In the genomic region with DNA sequence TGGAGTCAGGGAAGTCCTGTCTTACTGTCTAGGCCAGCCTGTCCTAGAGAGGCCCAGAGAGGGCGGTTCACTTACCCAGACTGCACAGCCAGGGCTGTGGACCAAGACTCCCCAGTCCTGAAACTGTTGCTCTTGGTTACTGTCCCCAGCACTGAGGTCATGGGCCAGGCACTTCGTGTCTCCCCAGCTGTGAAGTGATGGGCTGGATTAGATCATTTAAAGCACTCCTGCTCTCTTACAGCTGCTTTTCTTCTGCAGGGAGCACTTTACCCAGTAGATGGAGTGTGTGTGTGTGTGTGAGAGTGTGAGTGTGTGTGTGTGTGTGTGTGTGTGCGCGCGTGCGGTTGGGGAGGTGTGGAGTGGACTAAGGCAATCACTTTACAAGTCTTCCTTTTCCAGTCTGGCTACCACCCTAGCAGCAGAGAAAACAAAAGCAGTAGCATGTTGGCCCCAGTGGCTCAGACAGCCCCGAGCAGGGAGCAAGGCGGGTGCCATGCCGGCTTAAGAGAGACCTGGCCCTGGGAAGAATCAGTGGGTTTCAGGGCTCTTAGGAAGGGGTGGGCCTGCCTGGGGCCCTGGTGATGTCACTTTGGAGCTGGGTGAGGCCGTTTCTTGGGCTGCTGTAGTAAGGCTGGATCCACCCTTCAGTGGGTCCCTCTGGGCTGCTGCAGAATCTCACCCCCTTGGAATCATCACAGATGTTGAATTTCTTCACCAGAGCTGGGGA, we compare ENCODE assay signal across 1 cellular context.
A peak's percentile ranks its signal among the peaks of the same experiment; 100 is the strongest.
TF ChIP-seq lines count a peak whose summit lies in the region.

No MANE protein-coding gene starts in this region.

TF ChIP-seq in HepG2, 621 proteins besides CTCF, POLR2A, EP300 and RAD21 (continued from another document and continues in another):
- no peak for TF ChIP-seq UBTF (CRISPR knock-in tag; IDR thresholded peaks at IDR 0.05)
- no peak for TF ChIP-seq TCF7L2 (IDR thresholded peaks at IDR 0.05; ENCODE audit: low read depth, low read length)
- no peak for TF ChIP-seq KDM5A (IDR thresholded peaks at IDR 0.05; ENCODE audit: borderline replicate concordance, low read length)
- TF ChIP-seq THAP7 (CRISPR knock-in tag; IDR thresholded peaks at IDR 0.05): no peak
- TF ChIP-seq ERF (CRISPR knock-in tag; IDR thresholded peaks at IDR 0.05): no peak
- no peak for TF ChIP-seq ZNF75D (CRISPR knock-in tag; IDR thresholded peaks at IDR 0.05; ENCODE audit: borderline replicate concordance)
- no peak for TF ChIP-seq TOPORS (CRISPR knock-in tag; IDR thresholded peaks at IDR 0.05)
- TF ChIP-seq ZZZ3 (CRISPR knock-in tag; IDR thresholded peaks at IDR 0.05; ENCODE audit: borderline replicate concordance): no peak
- TF ChIP-seq CERS6 (CRISPR knock-in tag; IDR thresholded peaks at IDR 0.05): no peak
- no peak for TF ChIP-seq ZNF614 (CRISPR knock-in tag; IDR thresholded peaks at IDR 0.05; ENCODE audit: borderline replicate concordance)
- TF ChIP-seq RBAK (CRISPR knock-in tag; IDR thresholded peaks at IDR 0.05): no peak
- TF ChIP-seq ZNF652 (CRISPR knock-in tag; IDR thresholded peaks at IDR 0.05; ENCODE audit: borderline replicate concordance, low read depth): no peak
- no peak for TF ChIP-seq ZNF549 (CRISPR knock-in tag; IDR thresholded peaks at IDR 0.05)
- TF ChIP-seq ZNF713 (CRISPR knock-in tag; IDR thresholded peaks at IDR 0.05): no peak
- no peak for TF ChIP-seq HMG20A (CRISPR knock-in tag; IDR thresholded peaks at IDR 0.05; ENCODE audit: borderline replicate concordance)
- TF ChIP-seq ZNF691 (CRISPR knock-in tag; IDR thresholded peaks at IDR 0.05; ENCODE audit: borderline replicate concordance, low read depth): peak; percentile 64; the same call in 1 of the 2 replicates
- TF ChIP-seq, protein P1, sequence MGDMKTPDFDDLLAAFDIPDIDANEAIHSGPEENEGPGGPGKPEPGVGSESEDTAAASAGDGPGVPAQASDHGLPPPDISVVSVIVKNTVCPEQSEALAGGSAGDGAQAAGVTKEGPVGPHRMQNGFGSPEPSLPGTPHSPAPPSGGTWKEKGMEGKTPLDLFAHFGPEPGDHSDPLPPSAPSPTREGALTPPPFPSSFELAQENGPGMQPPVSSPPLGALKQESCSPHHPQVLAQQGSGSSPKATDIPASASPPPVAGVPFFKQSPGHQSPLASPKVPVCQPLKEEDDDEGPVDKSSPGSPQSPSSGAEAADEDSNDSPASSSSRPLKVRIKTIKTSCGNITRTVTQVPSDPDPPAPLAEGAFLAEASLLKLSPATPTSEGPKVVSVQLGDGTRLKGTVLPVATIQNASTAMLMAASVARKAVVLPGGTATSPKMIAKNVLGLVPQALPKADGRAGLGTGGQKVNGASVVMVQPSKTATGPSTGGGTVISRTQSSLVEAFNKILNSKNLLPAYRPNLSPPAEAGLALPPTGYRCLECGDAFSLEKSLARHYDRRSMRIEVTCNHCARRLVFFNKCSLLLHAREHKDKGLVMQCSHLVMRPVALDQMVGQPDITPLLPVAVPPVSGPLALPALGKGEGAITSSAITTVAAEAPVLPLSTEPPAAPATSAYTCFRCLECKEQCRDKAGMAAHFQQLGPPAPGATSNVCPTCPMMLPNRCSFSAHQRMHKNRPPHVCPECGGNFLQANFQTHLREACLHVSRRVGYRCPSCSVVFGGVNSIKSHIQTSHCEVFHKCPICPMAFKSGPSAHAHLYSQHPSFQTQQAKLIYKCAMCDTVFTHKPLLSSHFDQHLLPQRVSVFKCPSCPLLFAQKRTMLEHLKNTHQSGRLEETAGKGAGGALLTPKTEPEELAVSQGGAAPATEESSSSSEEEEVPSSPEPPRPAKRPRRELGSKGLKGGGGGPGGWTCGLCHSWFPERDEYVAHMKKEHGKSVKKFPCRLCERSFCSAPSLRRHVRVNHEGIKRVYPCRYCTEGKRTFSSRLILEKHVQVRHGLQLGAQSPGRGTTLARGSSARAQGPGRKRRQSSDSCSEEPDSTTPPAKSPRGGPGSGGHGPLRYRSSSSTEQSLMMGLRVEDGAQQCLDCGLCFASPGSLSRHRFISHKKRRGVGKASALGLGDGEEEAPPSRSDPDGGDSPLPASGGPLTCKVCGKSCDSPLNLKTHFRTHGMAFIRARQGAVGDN (CRISPR knock-in tag; IDR thresholded peaks at IDR 0.05): peak; percentile 24; the same call in 1 of the 2 replicates
- no peak for TF ChIP-seq ZNF205 (CRISPR knock-in tag; IDR thresholded peaks at IDR 0.05)
- TF ChIP-seq ZNF292 (CRISPR knock-in tag; IDR thresholded peaks at IDR 0.05; ENCODE audit: borderline replicate concordance, low read depth): 0 out of 2 replicates have a peak, but pooled peaks have one; percentile 4
- peak; percentile 98 for TF ChIP-seq ZNF768 (CRISPR knock-in tag; IDR thresholded peaks at IDR 0.05)
- TF ChIP-seq ZNF609 (CRISPR knock-in tag; IDR thresholded peaks at IDR 0.05; ENCODE audit: borderline replicate concordance): no peak
- TF ChIP-seq NR3C1 (CRISPR knock-in tag; IDR thresholded peaks at IDR 0.05): no peak
- TF ChIP-seq ZNF570 (CRISPR knock-in tag; IDR thresholded peaks at IDR 0.05; ENCODE audit: borderline replicate concordance): no peak
- no peak for TF ChIP-seq TP53 (CRISPR knock-in tag; conservative IDR thresholded peaks at IDR 0.05)
- no peak for TF ChIP-seq CAMTA2 (CRISPR knock-in tag; IDR thresholded peaks at IDR 0.05; ENCODE audit: borderline replicate concordance)
- TF ChIP-seq POLR2AphosphoS5 (IDR thresholded peaks at IDR 0.05; ENCODE audit: low read depth, low read length): no peak
- no peak for TF ChIP-seq THAP11 (CRISPR knock-in tag; IDR thresholded peaks at IDR 0.05)
- no peak for TF ChIP-seq PHF20 (CRISPR knock-in tag; IDR thresholded peaks at IDR 0.05)
- TF ChIP-seq, protein P2, sequence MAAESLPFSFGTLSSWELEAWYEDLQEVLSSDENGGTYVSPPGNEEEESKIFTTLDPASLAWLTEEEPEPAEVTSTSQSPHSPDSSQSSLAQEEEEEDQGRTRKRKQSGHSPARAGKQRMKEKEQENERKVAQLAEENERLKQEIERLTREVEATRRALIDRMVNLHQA (CRISPR knock-in tag; IDR thresholded peaks at IDR 0.05): no peak
- no peak for TF ChIP-seq ZNF556 (CRISPR knock-in tag; IDR thresholded peaks at IDR 0.05; ENCODE audit: borderline replicate concordance)
- no peak for TF ChIP-seq ZNF496 (CRISPR knock-in tag; IDR thresholded peaks at IDR 0.05; ENCODE audit: insufficient replicate concordance)
- TF ChIP-seq ZNF230 (CRISPR knock-in tag; IDR thresholded peaks at IDR 0.05): 0 out of 2 replicates have a peak, but pooled peaks have one; percentile 3
- no peak for TF ChIP-seq DZIP1 (CRISPR knock-in tag; IDR thresholded peaks at IDR 0.05)
- TF ChIP-seq, protein P3, sequence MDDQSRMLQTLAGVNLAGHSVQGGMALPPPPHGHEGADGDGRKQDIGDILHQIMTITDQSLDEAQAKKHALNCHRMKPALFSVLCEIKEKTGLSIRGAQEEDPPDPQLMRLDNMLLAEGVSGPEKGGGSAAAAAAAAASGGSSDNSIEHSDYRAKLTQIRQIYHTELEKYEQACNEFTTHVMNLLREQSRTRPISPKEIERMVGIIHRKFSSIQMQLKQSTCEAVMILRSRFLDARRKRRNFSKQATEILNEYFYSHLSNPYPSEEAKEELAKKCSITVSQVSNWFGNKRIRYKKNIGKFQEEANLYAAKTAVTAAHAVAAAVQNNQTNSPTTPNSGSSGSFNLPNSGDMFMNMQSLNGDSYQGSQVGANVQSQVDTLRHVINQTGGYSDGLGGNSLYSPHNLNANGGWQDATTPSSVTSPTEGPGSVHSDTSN (CRISPR knock-in tag; IDR thresholded peaks at IDR 0.05; ENCODE audit: borderline replicate concordance): no peak
- 0 out of 2 replicates have a peak, but pooled peaks have one; percentile 7 for TF ChIP-seq CREBL2 (CRISPR knock-in tag; IDR thresholded peaks at IDR 0.05; ENCODE audit: borderline replicate concordance)
- TF ChIP-seq, protein P4, sequence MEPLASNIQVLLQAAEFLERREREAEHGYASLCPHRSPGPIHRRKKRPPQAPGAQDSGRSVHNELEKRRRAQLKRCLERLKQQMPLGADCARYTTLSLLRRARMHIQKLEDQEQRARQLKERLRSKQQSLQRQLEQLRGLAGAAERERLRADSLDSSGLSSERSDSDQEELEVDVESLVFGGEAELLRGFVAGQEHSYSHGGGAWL (CRISPR knock-in tag; IDR thresholded peaks at IDR 0.05): no peak
- TF ChIP-seq ZNF749 (CRISPR knock-in tag; IDR thresholded peaks at IDR 0.05; ENCODE audit: borderline replicate concordance): no peak
